ENCODE assay signal across 8 cellular contexts in genomic region chr2:157194097-157194688, GRCh38.
DNase-seq lines count a peak whose midpoint lies in the region; ATAC-seq, FAIRE-seq and TF ChIP-seq lines count a peak whose summit lies in the region.

No MANE protein-coding gene starts in this region.

- H3K27ac ChIP-seq in astrocyte (ENCODE audit: low read depth, low read length): no peak overlapping the region
- no peak overlapping the region for H3K27ac ChIP-seq in tibial artery

- no peaks in the 10 kb centered on the region for H3K36me3 Mint-ChIP-seq in astrocyte (ENCODE audit: low read depth, unreplicated experiment)

- FAIRE-seq in D721Med (lab: Jason Lieb, UNC): peak; percentile 79
- peak; percentile 43 for FAIRE-seq in astrocyte (lab: Jason Lieb, UNC)

- no peak overlapping the region for H3K9ac ChIP-seq in astrocyte (ENCODE audit: low read length)

- TF ChIP-seq CTCF in D721Med (IDR thresholded peaks at IDR 0.05; ENCODE audit: insufficient read depth, missing control alignments): peak; percentile 92
- peak; percentile 89 for TF ChIP-seq CTCF in astrocyte (IDR thresholded peaks at IDR 0.05; ENCODE audit: insufficient read depth, low read depth, low read length)
- TF ChIP-seq CTCF in tibial artery (IDR thresholded peaks at IDR 0.05): peak; percentile 63 to 68

- H3K4me1 ChIP-seq in astrocyte (ENCODE audit: insufficient read depth, low read length): peaks cover 6% of the 10 kb centered on the region
- no peaks in the 10 kb centered on the region for H3K4me1 ChIP-seq in tibial artery

- no peak for DNase-seq in D721Med (ENCODE audit: insufficient read length, low spot score)
- DNase-seq in NCI-H345 (lab: John Stamatoyannopoulos, UW): peak; percentile 62
- peak; percentile 44 for DNase-seq in astrocyte (ENCODE audit: low read depth)
- DNase-seq in iPS-NIHi7 (ENCODE audit: extremely low spot score): peak; percentile 25
- no peak for DNase-seq in tibial artery
- no peak for DNase-seq in NCI-H187 (lab: John Stamatoyannopoulos, UW)

- H3K36me3 ChIP-seq in astrocyte (ENCODE audit: insufficient read depth, low read length) (no peaks in the 10 kb centered on the region), tibial artery (no peaks in the 10 kb centered on the region)

- H3K27ac Mint-ChIP-seq in astrocyte (ENCODE audit: unreplicated experiment): peak overlapping the region; percentile 3

- H3K27me3 ChIP-seq in astrocyte (ENCODE audit: insufficient read depth, low read length): no peaks in the 10 kb centered on the region
- no peaks in the 10 kb centered on the region for H3K27me3 ChIP-seq in tibial artery

- intact Hi-C loops in tibial artery (cut with DNase I; ENCODE audit: low total_unique reads): no loop called here

- H4K20me1 ChIP-seq in astrocyte (ENCODE audit: insufficient read depth, low read length): no peaks in the 10 kb centered on the region

- H3K4me3 ChIP-seq in astrocyte (ENCODE audit: insufficient read depth, low read depth, low read length) (no peak overlapping the region), tibial artery (no peak overlapping the region)

- no peaks in the 10 kb centered on the region for H3K9me3 Mint-ChIP-seq in astrocyte (ENCODE audit: unreplicated experiment)

- no peak overlapping the region for H3K4me2 ChIP-seq in astrocyte (ENCODE audit: low read length)

- H3K4me3 Mint-ChIP-seq in astrocyte (ENCODE audit: unreplicated experiment): no peak overlapping the region

- no peak overlapping the region for H2AFZ ChIP-seq in astrocyte (ENCODE audit: low read depth, low read length)

- H3K27me3 Mint-ChIP-seq in astrocyte (ENCODE audit: low read depth, unreplicated experiment): no peaks in the 10 kb centered on the region

- ATAC-seq in GM18870 (IDR thresholded peaks at IDR 0.05; ENCODE audit: unreplicated experiment) (peak; percentile 59), HG03097 (IDR thresholded peaks at IDR 0.05; ENCODE audit: low FRiP score, unreplicated experiment) (peak; percentile 73)

- H3K79me2 ChIP-seq in astrocyte (ENCODE audit: insufficient read depth, low read length): no peaks in the 10 kb centered on the region

- H3K9me3 ChIP-seq in astrocyte (ENCODE audit: insufficient read depth, low read depth, low read length) (no peaks in the 10 kb centered on the region), tibial artery (no peaks in the 10 kb centered on the region)

- H3K4me1 Mint-ChIP-seq in astrocyte (ENCODE audit: low read depth, unreplicated experiment): peaks cover 25% of the 10 kb centered on the region

Comparison
In these comparisons a context has a peak if more than half of its experiments do, and no peak if none do; other contexts are left out.
1. DNase-seq: peak in NCI-H345 (single experiment), astrocyte (single experiment) and iPS-NIHi7 (single experiment); none in D721Med (single experiment), tibial artery (0 of 2) and NCI-H187 (0 of 2).
2. Peak in every context shown above with its lines, with median percentiles within 50 percentile points of each other: CTCF ChIP-seq.